ENCODE assay signal across 27 cellular contexts in genomic region chr12:43009866-43010265, GRCh38.
"Had no signal": no experiment of that assay in that cellular context is flagged by ENCODE, and none has a peak within 500 bp of the region (broad histone marks: within the 10 kb centered on the region; RNA-seq: fewer than 3 reads in every experiment).

No MANE protein-coding gene starts in this region.

- H3K4me3 ChIP-seq: adrenal gland, SJCRH30, SK-N-MC had no signal

- H3K4me2 ChIP-seq: KMS-11 had no signal

- H3K27me3 ChIP-seq: adrenal gland, brain microvascular endothelial cell had no signal

- H3K4me3 Mint-ChIP-seq: activated CD4-positive, alpha-beta T cell treated with anti-CD3 and anti-CD28 coated beads for 36 hours; activated CD4-positive, alpha-beta T cell treated with anti-CD3 and anti-CD28 coated beads, Interleukin-2, amount 10 ng/mL, durations not matched to agents 7 days and 5 days; activated CD8-positive, alpha-beta T cell treated with anti-CD3 and anti-CD28 coated beads, Interleukin-2, amount 10 ng/mL, durations not matched to agents 7 days and 5 days; activated naive CD4-positive, alpha-beta T cell treated with anti-CD3 and anti-CD28 coated beads for 36 hours; activated T-cell treated with anti-CD3 and anti-CD28 coated beads, Interleukin-2, amount 50 U/mL, for 4 hours; activated T-helper 1 cell treated with anti-CD3 and anti-CD28 coated beads, Interleukin-12 subunit alpha, Interleukin-12 subunit beta, Interleukin-2, Interleukin-4 antibody, amounts not matched to agents 30 ng/mL and 10 ng/mL and 1 ng/mL, durations not matched to agents 14 hours and 24 hours and 36 hours had no signal

- H3K36me3 Mint-ChIP-seq: activated naive CD4-positive, alpha-beta T cell treated with anti-CD3 and anti-CD28 coated beads, Interleukin-2, amount 50 U/mL, for 72 hours had no signal

- H3K9me3 Mint-ChIP-seq: activated CD4-positive, alpha-beta T cell treated with anti-CD3 and anti-CD28 coated beads, Interleukin-2, amount 10 ng/mL, durations not matched to agents 7 days and 5 days; activated naive CD4-positive, alpha-beta T cell treated with anti-CD3 and anti-CD28 coated beads for 36 hours; activated T-helper 1 cell treated with anti-CD3 and anti-CD28 coated beads, Interleukin-12 subunit alpha, Interleukin-12 subunit beta, Interleukin-2, Interleukin-4 antibody, amounts not matched to agents 30 ng/mL and 10 ng/mL and 1 ng/mL, durations not matched to agents 14 hours and 24 hours and 36 hours had no signal

- H3K27ac ChIP-seq: adrenal gland, brain microvascular endothelial cell, KMS-11, SJCRH30, SK-N-MC had no signal

- H3K36me3 ChIP-seq: adrenal gland, brain microvascular endothelial cell, SJCRH30 had no signal

- H3K9me3 ChIP-seq: adrenal gland, SJCRH30 had no signal

- H3K4me1 Mint-ChIP-seq: activated CD4-positive, alpha-beta T cell treated with anti-CD3 and anti-CD28 coated beads for 36 hours; activated CD4-positive, alpha-beta T cell treated with anti-CD3 and anti-CD28 coated beads, Interleukin-2, amount 10 ng/mL, durations not matched to agents 7 days and 5 days had no signal

- DNase-seq: activated CD4-positive, alpha-beta T cell treated with anti-CD3 and anti-CD28 coated beads for 36 hours; activated CD4-positive, alpha-beta T cell treated with anti-CD3 and anti-CD28 coated beads, Interleukin-2, amount 10 ng/mL, durations not matched to agents 7 days and 5 days; activated CD4-positive, alpha-beta T cell treated with anti-CD3 and anti-CD28 coated beads, Interleukin-2, amount 50 U/mL, for 48 hours; activated CD8-positive, alpha-beta T cell treated with anti-CD3 and anti-CD28 coated beads, Interleukin-2, amount 10 ng/mL, durations not matched to agents 7 days and 5 days; activated gamma-delta T cell treated with Interleukin-2 at 50 U/mL for 16 hours; activated naive CD4-positive, alpha-beta T cell treated with anti-CD3 and anti-CD28 coated beads for 36 hours; activated T-cell treated with anti-CD3 and anti-CD28 coated beads, Interleukin-2, amount 50 U/mL, for 4 hours; adrenal gland; aorta; brain microvascular endothelial cell; central memory CD4-positive, alpha-beta T cell; NCI-H1092 treated with DMSO at 0.1 percent for 48 hours; NCI-H1417; NCI-H146; NCI-H187; NCI-H2029 treated with DMSO at 0.1 percent for 48 hours; NCI-H2107; NCI-H2171 treated with DMSO at 0.1 percent for 48 hours; NCI-H2227 treated with DMSO at 0.1 percent for 48 hours; NCI-H524; SHP77; SJCRH30; T1000 had no signal

- H3K27ac Mint-ChIP-seq: activated CD4-positive, alpha-beta T cell treated with anti-CD3 and anti-CD28 coated beads for 36 hours; activated CD4-positive, alpha-beta T cell treated with anti-CD3 and anti-CD28 coated beads, Interleukin-2, amount 10 ng/mL, durations not matched to agents 7 days and 5 days; activated CD8-positive, alpha-beta T cell treated with anti-CD3 and anti-CD28 coated beads, Interleukin-2, amount 10 ng/mL, durations not matched to agents 7 days and 5 days; activated naive CD4-positive, alpha-beta T cell treated with anti-CD3 and anti-CD28 coated beads for 36 hours; activated naive CD4-positive, alpha-beta T cell treated with anti-CD3 and anti-CD28 coated beads, Interleukin-2, amount 50 U/mL, for 72 hours; activated T-helper 1 cell treated with anti-CD3 and anti-CD28 coated beads, Interleukin-12 subunit alpha, Interleukin-12 subunit beta, Interleukin-2, Interleukin-4 antibody, amounts not matched to agents 30 ng/mL and 10 ng/mL and 1 ng/mL, durations not matched to agents 14 hours and 24 hours and 36 hours had no signal

- H3K4me1 ChIP-seq: adrenal gland, SJCRH30 had no signal

- H3K9ac ChIP-seq: KMS-11 had no signal

- H3K27me3 Mint-ChIP-seq: activated CD4-positive, alpha-beta T cell treated with anti-CD3 and anti-CD28 coated beads for 36 hours; activated CD4-positive, alpha-beta T cell treated with anti-CD3 and anti-CD28 coated beads, Interleukin-2, amount 10 ng/mL, durations not matched to agents 7 days and 5 days had no signal
